In the genomic region with DNA sequence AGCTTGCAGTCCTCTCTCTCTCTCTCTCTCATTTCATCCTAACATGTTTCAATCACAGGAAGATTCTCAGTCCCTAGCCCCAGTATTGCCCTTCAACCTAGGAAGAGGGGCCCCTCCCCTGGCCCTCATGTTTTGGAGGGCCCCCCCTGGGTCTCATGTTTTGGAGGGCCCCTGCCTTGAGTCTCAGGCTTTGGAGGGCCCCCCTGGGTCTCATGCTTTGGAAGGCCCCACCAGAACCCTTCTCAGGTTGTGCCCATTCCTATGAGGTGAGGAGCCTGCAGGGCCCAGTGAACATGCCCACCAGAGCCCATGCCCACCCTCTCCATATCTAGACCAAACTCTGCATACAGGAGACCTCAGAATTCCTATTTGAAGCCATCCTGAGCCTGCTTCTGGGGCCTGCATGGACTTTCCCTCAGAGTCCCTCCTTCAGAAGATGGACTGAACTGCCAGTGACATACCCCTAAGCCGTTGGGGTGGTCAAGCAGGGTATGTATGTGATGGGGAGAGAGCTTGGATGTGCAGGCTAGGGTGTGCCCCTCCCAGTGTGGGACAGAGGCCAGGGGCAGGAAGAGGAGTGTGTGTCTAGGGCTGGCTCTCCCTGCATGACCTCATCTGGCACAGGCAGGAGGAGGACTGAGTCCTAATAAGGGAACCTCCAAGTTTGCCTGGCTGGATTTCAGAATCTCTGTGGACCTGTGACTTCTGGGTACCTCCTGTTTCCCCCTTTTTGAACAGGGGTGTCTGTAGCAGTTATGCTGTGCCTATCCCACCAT, we compare ENCODE assay signal across 9 cellular contexts. TPM values are rescaled to one million over a fixed set of nuclear protein-coding genes. Genes with fewer than 3 reads are reported as not detected.
DNase-seq lines count a peak whose midpoint lies in the region; ATAC-seq, FAIRE-seq and TF ChIP-seq lines count a peak whose summit lies in the region.
"Had no signal": no experiment of that assay in that cellular context is flagged by ENCODE, and none has a peak within 500 bp of the region (broad histone marks: within the 10 kb centered on the region; RNA-seq: fewer than 3 reads in every experiment).

No MANE protein-coding gene starts in this region.

- ATAC-seq in left lobe of liver (peak; percentile 47), GM18517 (IDR thresholded peaks at IDR 0.05; ENCODE audit: unreplicated experiment) (no peak), GM18909 (IDR thresholded peaks at IDR 0.05; ENCODE audit: poor library complexity, unreplicated experiment) (no peak)

- no peaks in the 10 kb centered on the region for H3K9me3 ChIP-seq in testis

- DNase-seq in LNCaP clone FGC (ENCODE audit: low read depth) = peak; percentile 61
- no peak for DNase-seq in coronary artery (ENCODE audit: low spot score)
- DNase-seq in left lobe of liver (ENCODE audit: low spot score) = peak; percentile 14
- peak; percentile 48 for DNase-seq in testis
- DNase-seq in NCI-H1694 (lab: John Stamatoyannopoulos, UW) = no peak
- DNase-seq in GM12892 (ENCODE audit: insufficient read length) = no peak
- DNase-seq: RPMI8226 had no signal

- H3K27me3 ChIP-seq in testis = no peaks in the 10 kb centered on the region

- H3K36me3 ChIP-seq in testis (ENCODE audit: low read depth, missing control alignments) = no peaks in the 10 kb centered on the region

- peaks cover 12% of the 10 kb centered on the region for H3K4me1 ChIP-seq in testis

- TF ChIP-seq CTCF in LNCaP clone FGC (IDR thresholded peaks at IDR 0.05; ENCODE audit: control insufficient read depth, extremely low read depth, insufficient read depth) = no peak
- TF ChIP-seq CTCF in coronary artery (IDR thresholded peaks at IDR 0.05) = no peak
- TF ChIP-seq CTCF in testis (IDR thresholded peaks at IDR 0.05) = no peak

- 50 to 83% methylated on average over 1 of the region's 1 CpG for WGBS in testis, 2 donors

- H3K27ac ChIP-seq in coronary artery = peak overlapping the region; percentile 57 to 75
- H3K27ac ChIP-seq in testis = no peak overlapping the region

- intact Hi-C loops in testis (cut with DNase I; ENCODE audit: low total_unique reads) = no loop called here

- no peak for TF ChIP-seq POLR2A in testis (IDR thresholded peaks at IDR 0.05)
- TF ChIP-seq POLR2A in GM12892 (IDR thresholded peaks at IDR 0.05; ENCODE audit: low read depth, low read length) = no peak

- H3K4me3 ChIP-seq in LNCaP clone FGC (ENCODE audit: low read depth, low read length) = no peak overlapping the region
- no peak overlapping the region for H3K4me3 ChIP-seq in coronary artery
- no peak overlapping the region for H3K4me3 ChIP-seq in testis

- FAIRE-seq in GM12892 (lab: Jason Lieb, UNC) = no peak

RNA-seq across cellular contexts. Expression of gene VDAC2, which starts 8.1 kb away (rescaled TPM):
- 47.8 TPM for total RNA-seq in left lobe of liver
- total RNA-seq in testis = 100 to 1,000 TPM; 105 to 111 TPM
- polyA plus RNA-seq in testis (ENCODE audit: insufficient read depth, low read depth, low replicate concordance) = 234 TPM
- 239 TPM for polyA plus RNA-seq in GM12892 (2012; ENCODE audit: missing spikeins)

RNA-seq across cellular contexts. Expression of gene COMTD1, which starts 33.2 kb away (rescaled TPM):
- 26.9 TPM for total RNA-seq in left lobe of liver
- total RNA-seq in testis = 10 to 100 TPM; 18.8 to 22.8 TPM
- 8.1 TPM for polyA plus RNA-seq in testis (ENCODE audit: insufficient read depth, low read depth, low replicate concordance)
- polyA plus RNA-seq in GM12892 (2012; ENCODE audit: missing spikeins) = 10.5 TPM

Comparison
In these comparisons a context has a peak if more than half of its experiments do, and no peak if none do; other contexts are left out.
1. DNase-seq: peak in LNCaP clone FGC (single experiment), left lobe of liver (single experiment) and testis (single experiment); none in coronary artery (single experiment), NCI-H1694 (single experiment) and GM12892 (single experiment).
2. H3K27ac ChIP-seq: peak in coronary artery (2 of 2); none in testis (0 of 2).